ENCODE assay signal across 2 cellular contexts in genomic region chr4:112668131-112668530, GRCh38.
TF ChIP-seq lines count a peak whose summit lies in the region.

No MANE protein-coding gene starts in this region.

TF ChIP-seq in GM23338, 12 proteins besides CTCF, POLR2A, EP300 and RAD21:
- TF ChIP-seq EZH2 (IDR thresholded peaks at IDR 0.05; ENCODE audit: low read depth, unreplicated experiment): no peak
- no peak for TF ChIP-seq ETS1 (IDR thresholded peaks at IDR 0.05)
- no peak for TF ChIP-seq POLR2AphosphoS5 (IDR thresholded peaks at IDR 0.05; ENCODE audit: low read depth)
- no peak for TF ChIP-seq CREB1 (CRISPR knock-in tag; IDR thresholded peaks at IDR 0.05; ENCODE audit: low read depth)
TF ChIP-seq in GM23338: peak in this region for 0.

TF ChIP-seq in H1, 55 proteins besides CTCF, POLR2A, EP300 and RAD21:
- no peak for TF ChIP-seq SIRT6 (IDR thresholded peaks at IDR 0.05; ENCODE audit: low read length)
- TF ChIP-seq GTF2F1 (IDR thresholded peaks at IDR 0.05; ENCODE audit: borderline replicate concordance, low read depth, low read length): no peak
- no peak for TF ChIP-seq SAP30 (IDR thresholded peaks at IDR 0.05; ENCODE audit: insufficient read depth, insufficient replicate concordance, low read length)
